In the genomic region with DNA sequence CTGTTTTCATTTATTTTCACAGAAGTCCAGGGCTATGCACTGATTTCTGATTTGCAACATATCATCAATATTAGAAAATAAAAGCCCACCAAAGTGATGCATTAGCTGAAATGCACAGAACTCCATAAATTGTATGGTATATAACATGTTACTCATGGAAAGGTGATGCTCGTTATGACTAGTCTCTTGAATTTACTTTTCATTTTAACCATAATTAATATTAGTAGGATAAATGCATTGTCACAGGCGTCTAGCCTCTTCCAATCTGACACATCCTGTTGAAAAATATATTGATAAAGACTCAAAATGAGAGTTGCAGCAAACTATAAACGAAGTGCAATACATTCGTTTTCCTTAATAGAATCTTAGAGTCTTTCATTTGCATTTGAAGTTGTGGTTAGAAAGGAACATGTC, we compare ENCODE assay signal across 13 cellular contexts.
DNase-seq lines count a peak whose midpoint lies in the region; ATAC-seq, FAIRE-seq and TF ChIP-seq lines count a peak whose summit lies in the region.
"Had no signal": no experiment of that assay in that cellular context is flagged by ENCODE, and none has a peak within 500 bp of the region (broad histone marks: within the 10 kb centered on the region; RNA-seq: fewer than 3 reads in every experiment).

No MANE protein-coding gene starts in this region.

- no peak overlapping the region for H2AFZ ChIP-seq in HepG2 (ENCODE audit: low read length)
- no peak overlapping the region for H2AFZ ChIP-seq in K562 (ENCODE audit: low read depth, low read length)

- H3K36me3 ChIP-seq in right lobe of liver (no peaks in the 10 kb centered on the region), HepG2 (replicated peaks in 1 of 2; ENCODE audit: control insufficient read depth in 1 of 2, insufficient read depth in 2 of 2, low read length in 2 of 2) (no peaks in the 10 kb centered on the region), K562 (ENCODE audit: control insufficient read depth, insufficient read depth, low read length) (peaks cover 79% of the 10 kb centered on the region), gastrocnemius medialis (no peaks in the 10 kb centered on the region), heart left ventricle (no peaks in the 10 kb centered on the region)
- no peaks in the 10 kb centered on the region for H3K36me3 ChIP-seq in naive thymus-derived CD4-positive, alpha-beta T cell (ENCODE audit: control insufficient read depth in 2 of 3, insufficient read depth in 3 of 3, low read length in 3 of 3)
- H3K36me3 ChIP-seq: BLaER1 treated with 17β-estradiol and CSF1 and Interleukin-3, amounts not matched to agents 10 nM and 100 nM had no signal

- ATAC-seq in right lobe of liver (no peak), HepG2 (no peak), K562 (no peak), gastrocnemius medialis (no peak), heart left ventricle (no peak)
- ATAC-seq in naive thymus-derived CD4-positive, alpha-beta T cell: no peak

- no TSS peak for BruUV-seq in HepG2 (replicated peaks; lab: Mats Ljungman, UMichigan)
- BruUV-seq in K562 (replicated peaks; lab: Mats Ljungman, UMichigan): no TSS peak

- H4K20me1 ChIP-seq in HepG2 (ENCODE audit: insufficient read depth, low read length) (no peaks in the 10 kb centered on the region), K562 (replicated peaks; ENCODE audit: control insufficient read depth, insufficient read depth, low read length) (peaks cover 32% of the 10 kb centered on the region)
- H4K20me1 ChIP-seq: BLaER1 treated with 17β-estradiol and CSF1 and Interleukin-3, amounts not matched to agents 10 nM and 100 nM had no signal

- CTCF ChIA-PET in HepG2 (lab: Yijun Ruan, JAX; ENCODE audit: low intra/inter-chr PET ratio, low total read pairs) (interaction anchor here (2.1 to 3.5 kb wide), 2 partner anchors 93 to 275 kb away, joined by 19 to 40 read pairs; partner anchors contain the start of gene CPED1), K562 (lab: Yijun Ruan, JAX; ENCODE audit: low intra/inter-chr PET ratio) (interaction anchor here (1.0 to 9.0 kb wide), 6 partner anchors 86 to 289 kb away, joined by 3 to 129 read pairs (median 6); partner anchors contain the start of gene CPED1)
- CTCF ChIA-PET in naive thymus-derived CD4-positive, alpha-beta T cell (lab: Charles Lee): interaction anchor here (0.8 to 5.5 kb wide), 7 partner anchors 80 to 274 kb away, joined by 3 to 69 read pairs (median 5); partner anchors contain the start of gene CPED1

- peak overlapping the region in 2 of 3 donors; percentile 68 to 74 for H3K27ac ChIP-seq in right lobe of liver
- no peak overlapping the region for H3K27ac ChIP-seq in HepG2 (ENCODE audit: extremely low read length, insufficient read depth, low read length)
- peak overlapping the region; percentile 85; the same call in 1 of the 3 replicates for H3K27ac ChIP-seq in K562 (ENCODE audit: extremely low read depth, low read depth, low read length)
- H3K27ac ChIP-seq in gastrocnemius medialis: peak overlapping the region; percentile 69 to 90 (median 80)
- no peak overlapping the region for H3K27ac ChIP-seq in naive thymus-derived CD4-positive, alpha-beta T cell (ENCODE audit: low read depth, low read length)
- peak overlapping the region in 2 of 12 donors; percentile 45 to 83 for H3K27ac ChIP-seq in heart left ventricle
- H3K27ac ChIP-seq: BLaER1 treated with 17β-estradiol and CSF1 and Interleukin-3, amounts not matched to agents 10 nM and 100 nM had no signal

- intact Hi-C loops in right lobe of liver (cut with DNase I) (loop anchor here in 1 of 2 donors (5.0 kb wide), 1 partner anchor 94 kb away; the partner anchor contains the start of gene CPED1), HepG2 (cut with micrococcal nuclease; ENCODE audit: unreplicated experiment) (loop anchor here (1.0 kb wide), 4 partner anchors 93 to 289 kb away; partner anchors contain the start of gene CPED1), K562 (cut with micrococcal nuclease) (loop anchor here (1.0 kb wide), 2 partner anchors 94 to 131 kb away; partner anchors contain the start of gene ING3), gastrocnemius medialis (cut with DNase I; ENCODE audit: low total_unique reads) (loop anchor here (1.0 kb wide), 1 partner anchor 93 kb away; the partner anchor contains the start of gene CPED1), heart left ventricle (cut with DNase I) (loop anchor here in 7 of 10 donors (1.0 to 5.0 kb wide), 5 partner anchors 92 to 274 kb away; partner anchors contain the start of gene CPED1 (in 3 of the 7))
- intact Hi-C loops in naive thymus-derived CD4-positive, alpha-beta T cell (cut with micrococcal nuclease): loop anchor here (1.0 kb wide), 5 partner anchors 27 to 289 kb away; partner anchors contain the start of gene ING3 (in 1 of the 2)

- peaks cover 5 to 28% (median 12%) of the 10 kb centered on the region in 5 donors for H3K27me3 Mint-ChIP-seq in naive thymus-derived CD4-positive, alpha-beta T cell

- DNase-seq in right lobe of liver (no peak), HepG2 (ENCODE audit: low spot score) (no peak), K562 (ENCODE audit: extremely low read depth in 1 of 4, low spot score in 3 of 4) (no peak), gastrocnemius medialis (no peak), DMS153 treated with DMSO at 0.1 percent for 48 hours (lab: John Stamatoyannopoulos, UW; ENCODE audit: unreplicated experiment) (no peak), heart left ventricle (no peak)
- no peak for DNase-seq in naive thymus-derived CD4-positive, alpha-beta T cell
- DNase-seq: DMS79 had no signal

- no peak for TF ChIP-seq RAD21 in HepG2 (CRISPR knock-in tag; IDR thresholded peaks at IDR 0.05)
- no peak for TF ChIP-seq RAD21 in K562 (CRISPR knock-in tag; conservative IDR thresholded peaks at IDR 0.05 in 1 of 2, IDR thresholded peaks at IDR 0.05 in 1 of 2)

- TF ChIP-seq EP300 in HepG2 (IDR thresholded peaks at IDR 0.05; ENCODE audit: low read depth in 2 of 2, low read length in 2 of 2): no peak
- no peak for TF ChIP-seq EP300 in HepG2 (CRISPR knock-in tag; IDR thresholded peaks at IDR 0.05; ENCODE audit: borderline replicate concordance)
- no peak for TF ChIP-seq EP300 in K562 (IDR thresholded peaks at IDR 0.05; ENCODE audit: low read length)

- H3K9me3 Mint-ChIP-seq in naive thymus-derived CD4-positive, alpha-beta T cell: no peaks in the 10 kb centered on the region
- H3K9me3 Mint-ChIP-seq: CD4-positive, CD25-positive, alpha-beta regulatory T cell had no signal

- H3K27ac Mint-ChIP-seq in naive thymus-derived CD4-positive, alpha-beta T cell: no peak overlapping the region
- H3K27ac Mint-ChIP-seq: CD4-positive, CD25-positive, alpha-beta regulatory T cell had no signal

- H3K9me1 ChIP-seq in K562 (ENCODE audit: control insufficient read depth, insufficient read depth, low read length): no peaks in the 10 kb centered on the region

- H3K4me3 ChIP-seq in right lobe of liver (no peak overlapping the region), HepG2 (replicated peaks in 1 of 3; ENCODE audit: insufficient read depth in 1 of 3, low read depth in 2 of 3, low read length in 3 of 3) (no peak overlapping the region), K562 (peak overlapping the region; percentile 54), gastrocnemius medialis (no peak overlapping the region), heart left ventricle (no peak overlapping the region)
- H3K4me3 ChIP-seq in naive thymus-derived CD4-positive, alpha-beta T cell (ENCODE audit: low read length): no peak overlapping the region
- H3K4me3 ChIP-seq: BLaER1 treated with 17β-estradiol and CSF1 and Interleukin-3, amounts not matched to agents 10 nM and 100 nM; GM12878 had no signal

- in situ Hi-C loops in HepG2 (cut with HindIII; ENCODE audit: extremely low pct_ligation_motif_present, low pct_unique_long_range_greater_than_20kb): loop anchor here (5.0 kb wide), 1 partner anchor 94 kb away; the partner anchor contains the start of gene CPED1
- in situ Hi-C loops in K562 (cut with MboI): no loop called here
- in situ Hi-C loops in gastrocnemius medialis (cut with MboI; ENCODE audit: low sequenced_read_pairs in 4 of 4): loop anchor here in 3 of 4 donors (5.0 kb wide), 2 partner anchors 89 to 94 kb away; partner anchors contain the start of gene CPED1 (in 2 of the 3)

- H3K4me1 Mint-ChIP-seq in naive thymus-derived CD4-positive, alpha-beta T cell: no peaks in the 10 kb centered on the region

- POLR2A ChIA-PET in HepG2 (lab: Yijun Ruan, JAX): no interaction called here
- POLR2A ChIA-PET in K562 (lab: Yijun Ruan, JAX): interaction anchor here (0.7 to 4.6 kb wide), 8 partner anchors 11 to 209 kb away, joined by 3 to 41 read pairs (median 4); partner anchors contain the start of gene CPED1
- POLR2A ChIA-PET in naive thymus-derived CD4-positive, alpha-beta T cell (lab: Charles Lee): interaction anchor here (0.5 kb wide), 1 partner anchor 131 kb away, joined by 3 read pairs; the partner anchor contains the start of gene ING3

- H3K27me3 ChIP-seq in right lobe of liver (no peaks in the 10 kb centered on the region), HepG2 (ENCODE audit: control insufficient read depth in 1 of 2, insufficient read depth in 2 of 2, low read length in 2 of 2) (no peaks in the 10 kb centered on the region), K562 (ENCODE audit: control insufficient read depth in 2 of 2, insufficient read depth in 2 of 2, low read length in 2 of 2) (no peaks in the 10 kb centered on the region), gastrocnemius medialis (no peaks in the 10 kb centered on the region), heart left ventricle (no peaks in the 10 kb centered on the region)
- H3K27me3 ChIP-seq in naive thymus-derived CD4-positive, alpha-beta T cell (ENCODE audit: control insufficient read depth in 2 of 2, insufficient read depth in 2 of 2, low read length in 2 of 2): no peaks in the 10 kb centered on the region
- H3K27me3 ChIP-seq: BLaER1 treated with 17β-estradiol and CSF1 and Interleukin-3, amounts not matched to agents 10 nM and 100 nM had no signal

- H3K4me2 ChIP-seq in HepG2 (ENCODE audit: low read depth, low read length) (no peak overlapping the region), K562 (ENCODE audit: insufficient read depth, low read length) (peak overlapping the region; percentile 94)
- H3K4me2 ChIP-seq: BLaER1 treated with 17β-estradiol and CSF1 and Interleukin-3, amounts not matched to agents 10 nM and 100 nM had no signal

- H3K9ac ChIP-seq in HepG2 (ENCODE audit: insufficient read depth, low read depth, low read length) (no peak overlapping the region), K562 (ENCODE audit: insufficient read depth in 1 of 2, low read depth in 2 of 2, low read length in 2 of 2) (peak overlapping the region in 1 of 2 experiments; percentile 82; a peak in 2 of 4 replicates)
- H3K9ac ChIP-seq: BLaER1 treated with 17β-estradiol and CSF1 and Interleukin-3, amounts not matched to agents 10 nM and 100 nM had no signal

- no peak overlapping the region for H3K4me3 Mint-ChIP-seq in naive thymus-derived CD4-positive, alpha-beta T cell
- H3K4me3 Mint-ChIP-seq: CD4-positive, CD25-positive, alpha-beta regulatory T cell had no signal

- no peaks in the 10 kb centered on the region for H3K79me2 ChIP-seq in HepG2 (ENCODE audit: insufficient read depth, low read length)
- H3K79me2 ChIP-seq in K562 (ENCODE audit: control insufficient read depth, insufficient read depth, low read length): peaks cover 100% of the 10 kb centered on the region

- H3K4me1 ChIP-seq in right lobe of liver (peaks cover 0 to 30% (median 1%) of the 10 kb centered on the region in 4 donors), HepG2 (ENCODE audit: insufficient read depth, low read length) (peaks cover 11% of the 10 kb centered on the region), K562 (replicated peaks in 1 of 2; ENCODE audit: control insufficient read depth in 2 of 2, insufficient read depth in 2 of 2, low read length in 2 of 2) (peaks cover 3 to 50% of the 10 kb centered on the region in 2 experiments), gastrocnemius medialis (peaks cover 80 to 87% of the 10 kb centered on the region in 2 donors), heart left ventricle (peaks cover 0 to 48% (median 26%) of the 10 kb centered on the region in 12 donors)
- H3K4me1 ChIP-seq in naive thymus-derived CD4-positive, alpha-beta T cell (ENCODE audit: control insufficient read depth in 2 of 2, insufficient read depth in 2 of 2, low read length in 2 of 2): no peaks in the 10 kb centered on the region

- TF ChIP-seq POLR2A in right lobe of liver (IDR thresholded peaks at IDR 0.05): no peak
- TF ChIP-seq POLR2A in HepG2 (IDR thresholded peaks at IDR 0.05; ENCODE audit: insufficient read depth in 1 of 2, low read depth in 2 of 2, low read length in 2 of 2): no peak
- TF ChIP-seq POLR2A in K562 (conservative IDR thresholded peaks at IDR 0.05): no peak; the same call in 1 of the 2 replicates
- no peak for TF ChIP-seq POLR2A in gastrocnemius medialis (IDR thresholded peaks at IDR 0.05)
- TF ChIP-seq POLR2A in heart left ventricle (IDR thresholded peaks at IDR 0.05): no peak

- 58% methylated on average over 4 of the region's 4 CpGs for whole genome bisulfite sequencing in right lobe of liver (ENCODE audit: insufficient coverage, low coverage, low lambda C conversion rate, missing lambda C conversion rate)
- 55% methylated on average over 4 of the region's 4 CpGs for WGBS in HepG2 (ENCODE audit: low lambda C conversion rate)
- 19% methylated on average over 4 of the region's 4 CpGs for WGBS in K562 (ENCODE audit: insufficient coverage, low coverage, missing lambda C conversion rate)
- WGBS in heart left ventricle, 4 donors: 62 to 78% (median 70%) methylated on average over 4 of the region's 4 CpGs

- TF ChIP-seq CTCF in right lobe of liver (IDR thresholded peaks at IDR 0.05) (no peak), HepG2 (CRISPR knock-in tag; IDR thresholded peaks at IDR 0.05) (no peak), K562 (IDR thresholded peaks at IDR 0.05 in 2 of 3, conservative IDR thresholded peaks at IDR 0.05 in 1 of 3; ENCODE audit: insufficient read depth in 2 of 3, low read depth in 1 of 3, low read length in 3 of 3) (no peak), gastrocnemius medialis (IDR thresholded peaks at IDR 0.05 in 4 of 5, conservative IDR thresholded peaks at IDR 0.05 in 1 of 5) (no peak), heart left ventricle (IDR thresholded peaks at IDR 0.05) (no peak)

- FAIRE-seq in HepG2 (lab: Jason Lieb, UNC) (no peak), K562 (lab: Jason Lieb, UNC) (no peak)
- FAIRE-seq: H1, HTR-8/SVneo had no signal

- no peaks in the 10 kb centered on the region for H3K36me3 Mint-ChIP-seq in naive thymus-derived CD4-positive, alpha-beta T cell
- H3K36me3 Mint-ChIP-seq: CD4-positive, CD25-positive, alpha-beta regulatory T cell had no signal

- H3K9me3 ChIP-seq in right lobe of liver: no peaks in the 10 kb centered on the region
- no peaks in the 10 kb centered on the region for H3K9me3 ChIP-seq in HepG2 (ENCODE audit: low read length)
- H3K9me3 ChIP-seq in K562 (replicated peaks; ENCODE audit: control insufficient read depth, insufficient read depth, low read depth, low read length): no peaks in the 10 kb centered on the region
- no peaks in the 10 kb centered on the region for H3K9me3 ChIP-seq in gastrocnemius medialis
- H3K9me3 ChIP-seq in naive thymus-derived CD4-positive, alpha-beta T cell (ENCODE audit: control insufficient read depth in 2 of 3, low read length in 3 of 3): no peaks in the 10 kb centered on the region
- no peaks in the 10 kb centered on the region for H3K9me3 ChIP-seq in heart left ventricle
- H3K9me3 ChIP-seq: BLaER1 treated with 17β-estradiol and CSF1 and Interleukin-3, amounts not matched to agents 10 nM and 100 nM had no signal

Comparison
In these comparisons a context has a peak if more than half of its experiments do, and no peak if none do; other contexts are left out.
1. H3K27ac ChIP-seq: peak in right lobe of liver (2 of 3), K562 (single experiment) and gastrocnemius medialis (4 of 4); none in HepG2 (single experiment) and naive thymus-derived CD4-positive, alpha-beta T cell (single experiment).